In the genomic region with DNA sequence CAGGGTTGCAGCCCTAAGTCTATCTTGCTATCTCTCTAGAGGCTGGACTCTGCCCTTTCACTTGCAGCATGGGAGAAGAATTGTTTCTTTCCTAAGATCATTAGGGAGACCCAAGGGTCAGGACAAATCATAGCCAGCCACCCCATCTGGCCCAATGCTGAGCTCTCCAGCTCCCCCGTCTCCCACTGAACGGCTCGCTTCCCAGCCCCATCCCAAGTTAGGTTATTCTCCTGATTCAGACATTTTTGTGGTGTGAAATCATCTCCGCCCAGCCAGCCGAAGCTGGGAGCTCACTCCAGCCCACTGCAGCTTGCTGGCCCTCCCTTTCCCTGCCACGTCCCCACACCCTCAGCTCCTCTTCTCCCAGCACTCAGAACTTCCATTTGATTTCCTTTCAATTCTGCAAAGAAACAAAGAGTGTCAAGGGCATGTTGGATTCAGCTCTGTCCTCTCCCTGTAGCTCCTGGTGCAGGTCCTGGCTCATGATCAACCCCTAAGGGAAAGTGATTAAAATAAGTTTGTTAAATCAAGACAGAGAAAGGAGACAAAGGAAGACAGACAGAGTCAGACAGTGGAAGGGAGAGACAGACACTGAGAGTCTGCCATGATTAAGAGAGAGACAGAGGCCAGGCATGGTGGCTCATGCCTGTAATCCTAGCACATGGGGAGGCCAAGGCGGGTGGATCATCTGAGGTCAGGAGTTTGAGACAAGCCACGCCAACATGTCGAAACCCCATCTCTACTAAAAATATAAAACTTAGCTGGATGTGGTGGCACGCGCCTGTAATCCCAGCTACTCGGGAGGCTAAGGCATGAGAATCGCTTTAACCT, we compare ENCODE assay signal across 8 cellular contexts. TPM values are rescaled to one million over a fixed set of nuclear protein-coding genes. Genes with fewer than 3 reads are reported as not detected.
DNase-seq lines count a peak whose midpoint lies in the region; ATAC-seq and TF ChIP-seq lines count a peak whose summit lies in the region.

No MANE protein-coding gene starts in this region.

- TF ChIP-seq CTCF in WERI-Rb-1 (IDR thresholded peaks at IDR 0.05; ENCODE audit: low read depth, low read length) = no peak
- TF ChIP-seq CTCF in glutamatergic neuron (IDR thresholded peaks at IDR 0.05; ENCODE audit: partially characterized antibody, unreplicated experiment) = no peak
- TF ChIP-seq CTCF in progenitor cell of endocrine pancreas (IDR thresholded peaks at IDR 0.05; ENCODE audit: unreplicated experiment) = no peak

- H3K27me3 Mint-ChIP-seq in glutamatergic neuron (ENCODE audit: unreplicated experiment) = peaks cover 12% of the 10 kb centered on the region
- H3K27me3 Mint-ChIP-seq in progenitor cell of endocrine pancreas = peaks cover 15% of the 10 kb centered on the region

- ATAC-seq in HG03196 (IDR thresholded peaks at IDR 0.05; ENCODE audit: unreplicated experiment) (no peak), GM21528 (IDR thresholded peaks at IDR 0.05; ENCODE audit: low FRiP score, unreplicated experiment) (no peak)
- ATAC-seq in stimulated activated naive CD8-positive, alpha-beta T cell treated with anti-CD3 and anti-CD28 coated beads, Interleukin-15, Interleukin-2, amounts not matched to agents 100 U/mL and 50 U/mL, for 24 hours = no peak

- H3K4me3 Mint-ChIP-seq in glutamatergic neuron (ENCODE audit: unreplicated experiment) (peak overlapping the region; percentile 4), progenitor cell of endocrine pancreas (ENCODE audit: low read depth) (peak overlapping the region; percentile 1)

- H3K27ac Mint-ChIP-seq in glutamatergic neuron (ENCODE audit: unreplicated experiment) (peak overlapping the region; percentile 90), progenitor cell of endocrine pancreas (peak overlapping the region; percentile 65)

- intact Hi-C loops in posterior cingulate gyrus (cut with DNase I) = no loop called here

- peak overlapping the region; percentile 49 for H3K27ac ChIP-seq in WERI-Rb-1

- H3K4me1 Mint-ChIP-seq in glutamatergic neuron (ENCODE audit: low read depth, unreplicated experiment) (peaks cover 46% of the 10 kb centered on the region), progenitor cell of endocrine pancreas (ENCODE audit: low read depth) (peaks cover 30% of the 10 kb centered on the region)

- peaks cover 8% of the 10 kb centered on the region for H3K9me3 Mint-ChIP-seq in glutamatergic neuron (ENCODE audit: unreplicated experiment)
- H3K9me3 Mint-ChIP-seq in progenitor cell of endocrine pancreas (ENCODE audit: low read depth) = no peaks in the 10 kb centered on the region

- no peak overlapping the region for H3K4me3 ChIP-seq in WERI-Rb-1 (ENCODE audit: low read depth, low read length)

- DNase-seq in Daoy (ENCODE audit: low read depth) = peak; percentile 97
- no peak for DNase-seq in WERI-Rb-1
- no peak for DNase-seq in glutamatergic neuron
- DNase-seq in progenitor cell of endocrine pancreas (ENCODE audit: low spot score, unreplicated experiment) = no peak
- DNase-seq in posterior cingulate gyrus = no peak
- no peak for DNase-seq in stimulated activated naive CD8-positive, alpha-beta T cell treated with anti-CD3 and anti-CD28 coated beads, Interleukin-15, Interleukin-2, amounts not matched to agents 100 U/mL and 50 U/mL, for 24 hours

- no peaks in the 10 kb centered on the region for H3K36me3 Mint-ChIP-seq in glutamatergic neuron (ENCODE audit: unreplicated experiment)
- no peaks in the 10 kb centered on the region for H3K36me3 Mint-ChIP-seq in progenitor cell of endocrine pancreas (ENCODE audit: insufficient read depth)

- H3K36me3 ChIP-seq in WERI-Rb-1 = no peaks in the 10 kb centered on the region

- H3K27me3 ChIP-seq in WERI-Rb-1 (ENCODE audit: insufficient read depth, low read depth, severe bottlenecking) = no peaks in the 10 kb centered on the region

- no peaks in the 10 kb centered on the region for H3K9me3 ChIP-seq in WERI-Rb-1 (ENCODE audit: severe bottlenecking)

RNA-seq across cellular contexts. Expression of gene SPARC, which starts 12.6 kb away (rescaled TPM):
- 364 and 386 TPM in 2 replicates for total RNA-seq in Daoy (2014; rRNA removed; shearing (Covaris generic))
- total RNA-seq in glutamatergic neuron (ENCODE audit: unreplicated experiment) (946 TPM), progenitor cell of endocrine pancreas (55.2 and 83.9 TPM in 2 replicates)

RNA-seq across cellular contexts. Expression of gene ATOX1, which starts 59.1 kb away (rescaled TPM):
- total RNA-seq in Daoy (2014; rRNA removed; shearing (Covaris generic)) = 96.9 and 105 TPM in 2 replicates
- 82.9 TPM for total RNA-seq in glutamatergic neuron (ENCODE audit: unreplicated experiment)
- 93.8 and 108 TPM in 2 replicates for total RNA-seq in progenitor cell of endocrine pancreas
